Comparison of ENCODE assay signal across 13 cellular contexts in genomic region chr22:31635638-31636306, GRCh38. TPM values are rescaled to one million over a fixed set of nuclear protein-coding genes. Genes with fewer than 3 reads are reported as not detected.
DNase-seq lines count a peak whose midpoint lies in the region; ATAC-seq and TF ChIP-seq lines count a peak whose summit lies in the region.
"Had no signal": no experiment of that assay in that cellular context is flagged by ENCODE, and none has a peak within 500 bp of the region (broad histone marks: within the 10 kb centered on the region; RNA-seq: fewer than 3 reads in every experiment).

No MANE protein-coding gene starts in this region.

- intact Hi-C loops in activated T-helper 2 cell treated with anti-CD3 and anti-CD28 coated beads, Interferon-gamma antibody, Interleukin-2, Interleukin-4, amounts not matched to agents 10 μg/mL and 5 μg/mL and 100 μg/mL, durations not matched to agents 14 hours and 24 hours and 36 hours (cut with micrococcal nuclease) = no loop called here
- intact Hi-C loops in mucosa of descending colon (cut with DNase I, micrococcal nuclease) = loop anchor here in 1 of 2 donors (10.0 kb wide), 1 partner anchor 81 kb away; no protein-coding TSS in a partner anchor

- H3K27me3 Mint-ChIP-seq in CD8-positive, alpha-beta memory T cell = no peaks in the 10 kb centered on the region
- H3K27me3 Mint-ChIP-seq in activated T-helper 2 cell treated with anti-CD3 and anti-CD28 coated beads, Interferon-gamma antibody, Interleukin-2, Interleukin-4, amounts not matched to agents 10 μg/mL and 5 μg/mL and 100 μg/mL, durations not matched to agents 14 hours and 24 hours and 36 hours (ENCODE audit: low read depth) = no peaks in the 10 kb centered on the region

- no peak for DNase-seq in CD8-positive, alpha-beta memory T cell
- no peak for DNase-seq in activated T-helper 2 cell treated with anti-CD3 and anti-CD28 coated beads, Interferon-gamma antibody, Interleukin-2, Interleukin-4, amounts not matched to agents 10 μg/mL and 5 μg/mL and 100 μg/mL, durations not matched to agents 14 hours and 24 hours and 36 hours (ENCODE audit: low spot score)
- DNase-seq in mucosa of descending colon (peak in 1 of 3 donors; percentile 40), islet precursor cell (no peak)
- DNase-seq: C1 segment of cervical spinal cord; cortex of kidney; NCI-H1105; Peyer's patch; stimulated activated naive CD4-positive, alpha-beta T cell had no signal

- no peaks in the 10 kb centered on the region for H3K9me3 Mint-ChIP-seq in CD8-positive, alpha-beta memory T cell
- H3K9me3 Mint-ChIP-seq in activated T-helper 2 cell treated with anti-CD3 and anti-CD28 coated beads, Interferon-gamma antibody, Interleukin-2, Interleukin-4, amounts not matched to agents 10 μg/mL and 5 μg/mL and 100 μg/mL, durations not matched to agents 14 hours and 24 hours and 36 hours = no peaks in the 10 kb centered on the region

- POLR2A ChIA-PET in CD8-positive, alpha-beta memory T cell (lab: Charles Lee) = no interaction called here

- no peaks in the 10 kb centered on the region for H3K36me3 ChIP-seq in CD8-positive, alpha-beta memory T cell (ENCODE audit: insufficient read depth, low read length)
- no peaks in the 10 kb centered on the region for H3K36me3 ChIP-seq in mucosa of descending colon (ENCODE audit: low read depth)
- H3K36me3 ChIP-seq: Peyer's patch had no signal

- no peaks in the 10 kb centered on the region for H3K9me3 ChIP-seq in CD8-positive, alpha-beta memory T cell (ENCODE audit: low read length)
- H3K9me3 ChIP-seq in mucosa of descending colon = no peaks in the 10 kb centered on the region
- H3K9me3 ChIP-seq: Peyer's patch had no signal

- H3K27ac Mint-ChIP-seq in CD8-positive, alpha-beta memory T cell = peak overlapping the region in 6 of 8 donors; percentile 9 to 83 (median 59)
- peak overlapping the region; percentile 60 for H3K27ac Mint-ChIP-seq in activated T-helper 2 cell treated with anti-CD3 and anti-CD28 coated beads, Interferon-gamma antibody, Interleukin-2, Interleukin-4, amounts not matched to agents 10 μg/mL and 5 μg/mL and 100 μg/mL, durations not matched to agents 14 hours and 24 hours and 36 hours

- H3K4me3 ChIP-seq in CD8-positive, alpha-beta memory T cell (ENCODE audit: low read length) = no peak overlapping the region
- H3K4me3 ChIP-seq in mucosa of descending colon = no peak overlapping the region
- H3K4me3 ChIP-seq: Peyer's patch had no signal

- peaks cover 21 to 38% (median 32%) of the 10 kb centered on the region in 3 donors for H3K4me1 Mint-ChIP-seq in CD8-positive, alpha-beta memory T cell
- H3K4me1 Mint-ChIP-seq in activated T-helper 2 cell treated with anti-CD3 and anti-CD28 coated beads, Interferon-gamma antibody, Interleukin-2, Interleukin-4, amounts not matched to agents 10 μg/mL and 5 μg/mL and 100 μg/mL, durations not matched to agents 14 hours and 24 hours and 36 hours (ENCODE audit: low read depth) = peaks cover 28% of the 10 kb centered on the region

- no peaks in the 10 kb centered on the region for H3K27me3 ChIP-seq in CD8-positive, alpha-beta memory T cell (ENCODE audit: insufficient read depth, low read length, poor library complexity, severe bottlenecking)
- H3K27me3 ChIP-seq: Peyer's patch had no signal

- H3K4me3 Mint-ChIP-seq in CD8-positive, alpha-beta memory T cell = no peak overlapping the region
- H3K4me3 Mint-ChIP-seq in activated T-helper 2 cell treated with anti-CD3 and anti-CD28 coated beads, Interferon-gamma antibody, Interleukin-2, Interleukin-4, amounts not matched to agents 10 μg/mL and 5 μg/mL and 100 μg/mL, durations not matched to agents 14 hours and 24 hours and 36 hours (ENCODE audit: low read depth) = no peak overlapping the region

- CTCF ChIA-PET in CD8-positive, alpha-beta memory T cell (lab: Charles Lee) = interaction anchor here (0.9 to 1.7 kb wide), 3 partner anchors 30 to 184 kb away, joined by 3 to 4 read pairs (median 3); no protein-coding TSS in a partner anchor

- peaks cover 0 to 4% (median 0%) of the 10 kb centered on the region in 3 donors for H3K36me3 Mint-ChIP-seq in CD8-positive, alpha-beta memory T cell
- peaks cover 2% of the 10 kb centered on the region for H3K36me3 Mint-ChIP-seq in activated T-helper 2 cell treated with anti-CD3 and anti-CD28 coated beads, Interferon-gamma antibody, Interleukin-2, Interleukin-4, amounts not matched to agents 10 μg/mL and 5 μg/mL and 100 μg/mL, durations not matched to agents 14 hours and 24 hours and 36 hours (ENCODE audit: low read depth)

- peaks cover 23% of the 10 kb centered on the region for H3K4me1 ChIP-seq in CD8-positive, alpha-beta memory T cell (ENCODE audit: insufficient read depth, low read length)
- H3K4me1 ChIP-seq in mucosa of descending colon (ENCODE audit: low read depth) = peaks cover 17% of the 10 kb centered on the region

- ATAC-seq in mucosa of descending colon (peak; percentile 21), HG03097 (IDR thresholded peaks at IDR 0.05; ENCODE audit: low FRiP score, unreplicated experiment) (no peak), GM21723 (IDR thresholded peaks at IDR 0.05; ENCODE audit: unreplicated experiment) (no peak), HG03432 (IDR thresholded peaks at IDR 0.05; ENCODE audit: unreplicated experiment) (no peak)

- TF ChIP-seq CTCF in 22Rv1 (IDR thresholded peaks at IDR 0.05) = no peak
- no peak for TF ChIP-seq CTCF in mucosa of descending colon (IDR thresholded peaks at IDR 0.05)

- H3K27ac ChIP-seq in 22Rv1 = 0 out of 2 replicates have a peak overlapping the region, but pooled peaks have one; percentile 23
- no peak overlapping the region for H3K27ac ChIP-seq in CD8-positive, alpha-beta memory T cell (ENCODE audit: low read depth, low read length)

RNA-seq across cellular contexts. Expression of gene PISD, which starts 26.2 kb away (rescaled TPM):
- total RNA-seq in CD8-positive, alpha-beta memory T cell = 10 to 100 TPM; 48.1 to 49.6 TPM
- 17.1 TPM for polyA plus RNA-seq in CD8-positive, alpha-beta memory T cell
- total RNA-seq in activated T-helper 2 cell treated with anti-CD3 and anti-CD28 coated beads, Interferon-gamma antibody, Interleukin-2, Interleukin-4, amounts not matched to agents 10 μg/mL and 5 μg/mL and 100 μg/mL, durations not matched to agents 14 hours and 24 hours and 36 hours = 44.3 and 44.9 TPM in 2 replicates
- 10 to 100 TPM; 31.6 to 42.9 (median 38.0) TPM for total RNA-seq in mucosa of descending colon
